8 cellular contexts compared by ENCODE assay signal in the genomic region with DNA sequence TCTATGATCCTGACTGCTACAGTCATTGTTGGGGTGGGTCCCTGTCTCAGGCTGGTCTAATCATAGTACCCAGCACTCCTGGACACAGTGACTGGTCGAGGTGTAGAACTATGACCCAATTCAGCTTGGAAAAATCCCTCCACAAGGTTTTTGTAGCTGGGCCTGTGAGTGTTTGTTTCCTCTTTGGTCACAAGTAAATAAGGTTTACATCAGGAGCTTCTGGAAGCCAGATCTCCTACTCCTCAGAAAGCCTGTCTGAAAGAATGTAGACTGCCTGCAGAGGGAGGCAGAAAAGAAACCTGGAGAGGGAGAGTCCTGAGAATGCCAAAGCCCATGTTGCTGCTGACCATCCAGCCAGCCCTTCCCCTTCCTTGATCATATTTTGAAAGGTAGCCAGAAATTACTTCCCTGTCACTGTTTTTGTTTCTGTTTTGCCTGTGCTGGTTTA.
DNase-seq lines count a peak whose midpoint lies in the region; ATAC-seq, FAIRE-seq and TF ChIP-seq lines count a peak whose summit lies in the region.

No MANE protein-coding gene starts in this region.

- DNase-seq in A549 (ENCODE audit: low read depth in 1 of 2, low spot score in 1 of 2): peak in 1 of 2 experiments; percentile 25
- DNase-seq in KBM-7: peak; percentile 12
- DNase-seq in breast epithelium (ENCODE audit: low spot score in 2 of 2): no peak
- no peak for DNase-seq in right lobe of liver
- no peak for DNase-seq in effector CD8-positive, alpha-beta T cell (lab: John Stamatoyannopoulos, UW)
- no peak for DNase-seq in SHP77 treated with DMSO at 0.1 percent for 48 hours (lab: John Stamatoyannopoulos, UW)

- intact Hi-C loops in breast epithelium (cut with DNase I; ENCODE audit: low total_unique reads) (loop anchor here (2.0 kb wide), 1 partner anchor 34 kb away; no protein-coding TSS in a partner anchor), right lobe of liver (cut with DNase I) (no loop called here)

- in situ Hi-C loops in KBM-7 (cut with MboI; ENCODE audit: low pct_unique_long_range_greater_than_20kb, low sequenced_read_pairs): no loop called here

- 20% methylated on average over 1 of the region's 1 CpG for WGBS in A549 (ENCODE audit: missing lambda C conversion rate)
- 43% methylated on average over 1 of the region's 1 CpG for WGBS in right lobe of liver (ENCODE audit: insufficient coverage, low coverage, low lambda C conversion rate, missing lambda C conversion rate)

- H3K27ac ChIP-seq in A549: peak overlapping the region; percentile 52 to 81
- H3K27ac ChIP-seq in breast epithelium: peak overlapping the region; percentile 73 to 82
- peak overlapping the region in 1 of 3 donors; percentile 43 for H3K27ac ChIP-seq in right lobe of liver

- ATAC-seq in A549 (peak in 1 of 2 experiments; percentile 73; a peak in 3 of 6 replicates), right lobe of liver (peak; percentile 54 to 72 (median 59)), HG03175 (IDR thresholded peaks at IDR 0.05; ENCODE audit: unreplicated experiment) (no peak), GM21737 (IDR thresholded peaks at IDR 0.05; ENCODE audit: unreplicated experiment) (no peak)

- H3K36me3 ChIP-seq in breast epithelium: no peaks in the 10 kb centered on the region
- no peaks in the 10 kb centered on the region for H3K36me3 ChIP-seq in right lobe of liver

- TF ChIP-seq CTCF in A549 (IDR thresholded peaks at IDR 0.05): no peak
- no peak for TF ChIP-seq CTCF in breast epithelium (IDR thresholded peaks at IDR 0.05)
- no peak for TF ChIP-seq CTCF in right lobe of liver (IDR thresholded peaks at IDR 0.05)

- H3K4me3 ChIP-seq in A549 (no peak overlapping the region), breast epithelium (no peak overlapping the region), right lobe of liver (no peak overlapping the region)

- POLR2A ChIA-PET in A549 (lab: Yijun Ruan, JAX): interaction anchor here (1.1 kb wide), 1 partner anchor 124 kb away, joined by 3 read pairs; no protein-coding TSS in a partner anchor

- H3K4me2 ChIP-seq in A549: peak overlapping the region; percentile 35; the same call in 2 of the 3 replicates

- H3K4me1 ChIP-seq in A549 (peaks cover 29% of the 10 kb centered on the region), breast epithelium (peaks cover 0 to 4% of the 10 kb centered on the region in 2 donors), right lobe of liver (no peaks in the 10 kb centered on the region)

- TF ChIP-seq RAD21 in A549 (conservative IDR thresholded peaks at IDR 0.05 in 1 of 2, IDR thresholded peaks at IDR 0.05 in 1 of 2): no peak

- TF ChIP-seq EP300 in A549 (IDR thresholded peaks at IDR 0.05): no peak

- no peaks in the 10 kb centered on the region for H3K9me3 ChIP-seq in A549
- H3K9me3 ChIP-seq in breast epithelium: no peaks in the 10 kb centered on the region
- no peaks in the 10 kb centered on the region for H3K9me3 ChIP-seq in right lobe of liver

- H3K27me3 ChIP-seq in breast epithelium: no peaks in the 10 kb centered on the region
- no peaks in the 10 kb centered on the region for H3K27me3 ChIP-seq in right lobe of liver

- no peak for FAIRE-seq in A549 (lab: Jason Lieb, UNC)

- TF ChIP-seq POLR2A in A549 (IDR thresholded peaks at IDR 0.05; ENCODE audit: low read length): no peak
- no peak for TF ChIP-seq POLR2A in breast epithelium (IDR thresholded peaks at IDR 0.05)
- TF ChIP-seq POLR2A in right lobe of liver (IDR thresholded peaks at IDR 0.05): no peak

- CTCF ChIA-PET in A549 (lab: Yijun Ruan, JAX): interaction anchor here (1.1 kb wide), 1 partner anchor 124 kb away, joined by 3 read pairs; no protein-coding TSS in a partner anchor

TF ChIP-seq in A549, 52 proteins besides CTCF, POLR2A, EP300 and RAD21:
- TF ChIP-seq MAZ (IDR thresholded peaks at IDR 0.05; ENCODE audit: borderline replicate concordance, low read depth, low read length): no peak
- no peak for TF ChIP-seq HDAC2 (IDR thresholded peaks at IDR 0.05)
- no peak for TF ChIP-seq CEBPB (IDR thresholded peaks at IDR 0.05)

Comparison
In these comparisons a context has a peak if more than half of its experiments do, and no peak if none do; other contexts are left out.
1. ATAC-seq: peak in right lobe of liver (4 of 4); none in HG03175 (single experiment) and GM21737 (single experiment).